6 cellular contexts compared by ENCODE assay signal in the genomic region with DNA sequence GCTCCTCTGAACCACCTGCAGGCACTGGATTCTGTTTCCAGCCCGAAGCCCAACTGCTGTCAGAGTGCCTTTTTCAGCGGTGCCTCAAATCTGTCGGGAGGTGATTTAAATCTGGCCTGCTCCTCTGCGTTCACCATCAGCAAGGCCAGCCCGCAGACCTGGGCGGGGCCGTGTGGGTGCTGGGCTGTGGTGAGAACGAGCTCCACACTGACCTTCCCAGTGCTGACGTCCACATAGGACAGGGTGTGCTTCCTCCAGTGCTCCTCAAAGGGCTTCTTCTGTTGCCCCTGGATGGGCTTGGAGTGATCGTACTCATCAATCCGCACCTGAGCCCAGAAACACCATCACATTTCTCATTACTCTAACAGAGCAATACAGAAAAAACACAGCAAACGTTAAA. TPM values are rescaled to one million over a fixed set of nuclear protein-coding genes. Genes with fewer than 3 reads are reported as not detected.
A peak's percentile ranks its signal among the peaks of the same experiment; 100 is the strongest.
DNase-seq lines count a peak whose midpoint lies in the region; ATAC-seq lines count a peak whose summit lies in the region.
"Not testable (repeated sequence)": the region's sequence is repeated elsewhere in the genome, so short reads cannot be mapped to it uniquely, and the experiment has no call there.

No MANE protein-coding gene starts in this region.

- H3K4me1 Mint-ChIP-seq in activated CD4-positive, alpha-beta T cell treated with anti-CD3 and anti-CD28 coated beads, Interleukin-2, amount 10 ng/mL, durations not matched to agents 24 days and 14 days, result peaks cover 12% of the 10 kb centered on the region
- not testable (repeated sequence) for H3K4me1 Mint-ChIP-seq in activated T-cell treated with anti-CD3 and anti-CD28 coated beads, Interleukin-2, amount 50 U/mL, for 24 hours (ENCODE audit: low read depth)
- H3K4me1 Mint-ChIP-seq in dendritic cell treated with granulocyte-macrophage colony-stimulating factor and Interleukin-4, amounts not matched to agents 40 ng/mL and 50 ng/mL, for 4 days (ENCODE audit: low read depth), result peaks cover 12% of the 10 kb centered on the region

- intact Hi-C loops in activated CD4-positive, alpha-beta T cell treated with anti-CD3 and anti-CD28 coated beads, Interleukin-2, amount 10 ng/mL, durations not matched to agents 24 days and 14 days (cut with micrococcal nuclease); dendritic cell treated with granulocyte-macrophage colony-stimulating factor and Interleukin-4, amounts not matched to agents 40 ng/mL and 50 ng/mL, for 4 days (cut with micrococcal nuclease); left colon (cut with DNase I, micrococcal nuclease); posterior vena cava (cut with DNase I): not testable (repeated sequence)

- ATAC-seq in left colon, result peak; percentile 52

- H3K9ac ChIP-seq in mucosa of rectum (ENCODE audit: low read depth in 1 of 2, low read length in 2 of 2), result not testable (repeated sequence)

- H3K4me3 ChIP-seq in mucosa of rectum (ENCODE audit: low read length in 2 of 2), result not testable (repeated sequence)

- H3K27ac ChIP-seq in mucosa of rectum (ENCODE audit: low read depth in 2 of 2, low read length in 2 of 2), result peak overlapping the region; percentile 70 to 86

- H3K27ac Mint-ChIP-seq in activated CD4-positive, alpha-beta T cell treated with anti-CD3 and anti-CD28 coated beads, Interleukin-2, amount 10 ng/mL, durations not matched to agents 24 days and 14 days, result not testable (repeated sequence)
- H3K27ac Mint-ChIP-seq in activated T-cell treated with anti-CD3 and anti-CD28 coated beads, Interleukin-2, amount 50 U/mL, for 24 hours, result peak overlapping the region; percentile 30
- peak overlapping the region; percentile 5 for H3K27ac Mint-ChIP-seq in dendritic cell treated with granulocyte-macrophage colony-stimulating factor and Interleukin-4, amounts not matched to agents 40 ng/mL and 50 ng/mL, for 4 days

- not testable (repeated sequence) for H3K9me3 ChIP-seq in mucosa of rectum (ENCODE audit: control insufficient read depth in 2 of 2, low read length in 2 of 2)

- peaks cover 49% of the 10 kb centered on the region for H3K36me3 Mint-ChIP-seq in activated CD4-positive, alpha-beta T cell treated with anti-CD3 and anti-CD28 coated beads, Interleukin-2, amount 10 ng/mL, durations not matched to agents 24 days and 14 days (ENCODE audit: low read depth)
- H3K36me3 Mint-ChIP-seq in activated T-cell treated with anti-CD3 and anti-CD28 coated beads, Interleukin-2, amount 50 U/mL, for 24 hours (ENCODE audit: low read depth), result peaks cover 69% of the 10 kb centered on the region
- peaks cover 82% of the 10 kb centered on the region for H3K36me3 Mint-ChIP-seq in dendritic cell treated with granulocyte-macrophage colony-stimulating factor and Interleukin-4, amounts not matched to agents 40 ng/mL and 50 ng/mL, for 4 days (ENCODE audit: low read depth)

- H3K4me1 ChIP-seq in mucosa of rectum (ENCODE audit: control insufficient read depth in 2 of 2, insufficient read depth in 2 of 2, low read length in 2 of 2), result peaks cover 10% of the 10 kb centered on the region in 2 donors

- DNase-seq in activated CD4-positive, alpha-beta T cell treated with anti-CD3 and anti-CD28 coated beads, Interleukin-2, amount 10 ng/mL, durations not matched to agents 24 days and 14 days, result peak; percentile 34
- DNase-seq in activated T-cell treated with anti-CD3 and anti-CD28 coated beads, Interleukin-2, amount 50 U/mL, for 24 hours; left colon: not testable (repeated sequence)
- DNase-seq in posterior vena cava (ENCODE audit: low spot score), result peak; percentile 22

- peaks cover 24 to 30% of the 10 kb centered on the region in 2 donors for H3K36me3 ChIP-seq in mucosa of rectum (ENCODE audit: control insufficient read depth in 2 of 2, insufficient read depth in 2 of 2, low read length in 2 of 2)

- not testable (repeated sequence) for H3K4me3 Mint-ChIP-seq in activated CD4-positive, alpha-beta T cell treated with anti-CD3 and anti-CD28 coated beads, Interleukin-2, amount 10 ng/mL, durations not matched to agents 24 days and 14 days; activated T-cell treated with anti-CD3 and anti-CD28 coated beads, Interleukin-2, amount 50 U/mL, for 24 hours; dendritic cell treated with granulocyte-macrophage colony-stimulating factor and Interleukin-4, amounts not matched to agents 40 ng/mL and 50 ng/mL, for 4 days

- not testable (repeated sequence) for H3K27me3 ChIP-seq in mucosa of rectum (ENCODE audit: control insufficient read depth in 2 of 2, insufficient read depth in 2 of 2, low read length in 2 of 2)

- H3K27me3 Mint-ChIP-seq in activated CD4-positive, alpha-beta T cell treated with anti-CD3 and anti-CD28 coated beads, Interleukin-2, amount 10 ng/mL, durations not matched to agents 24 days and 14 days; activated T-cell treated with anti-CD3 and anti-CD28 coated beads, Interleukin-2, amount 50 U/mL, for 24 hours; dendritic cell treated with granulocyte-macrophage colony-stimulating factor and Interleukin-4, amounts not matched to agents 40 ng/mL and 50 ng/mL, for 4 days: not testable (repeated sequence)

- H3K9me3 Mint-ChIP-seq in activated CD4-positive, alpha-beta T cell treated with anti-CD3 and anti-CD28 coated beads, Interleukin-2, amount 10 ng/mL, durations not matched to agents 24 days and 14 days; activated T-cell treated with anti-CD3 and anti-CD28 coated beads, Interleukin-2, amount 50 U/mL, for 24 hours; dendritic cell treated with granulocyte-macrophage colony-stimulating factor and Interleukin-4, amounts not matched to agents 40 ng/mL and 50 ng/mL, for 4 days: not testable (repeated sequence)

RNA-seq across cellular contexts. Expression of a gene that starts 56.9 kb away (rescaled TPM):
- total RNA-seq in activated CD4-positive, alpha-beta T cell treated with anti-CD3 and anti-CD28 coated beads, Interleukin-2, amount 10 ng/mL, durations not matched to agents 24 days and 14 days, result 101 and 110 TPM in 2 replicates
- total RNA-seq in left colon (10 to 100 TPM; 18.3 to 33.9 TPM), posterior vena cava (10 to 100 TPM; 24.3 to 34.1 TPM)
